Comparison of ENCODE assay signal across 11 cellular contexts in the genomic region with DNA sequence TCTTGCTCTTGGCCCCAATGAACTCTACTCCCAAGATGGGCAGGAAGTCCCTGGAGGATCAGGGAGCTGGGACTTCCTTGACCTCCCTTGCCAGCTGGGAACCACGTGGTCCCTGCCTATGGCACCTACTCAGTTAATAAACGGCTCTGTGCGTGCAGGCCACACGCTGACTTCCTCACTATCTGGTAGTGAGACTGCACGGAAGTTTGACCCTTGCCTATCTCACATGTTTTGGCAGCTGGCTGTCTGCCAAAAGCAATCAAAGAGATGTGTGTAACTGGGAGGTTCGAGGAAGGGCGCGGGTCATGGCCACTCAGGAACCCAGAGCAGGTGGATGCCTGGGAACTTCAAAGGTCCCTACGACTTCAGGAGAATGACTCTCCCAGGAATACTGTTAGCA. TPM values are rescaled to one million over a fixed set of nuclear protein-coding genes. Genes with fewer than 3 reads are reported as not detected.
DNase-seq lines count a peak whose midpoint lies in the region; ATAC-seq and TF ChIP-seq lines count a peak whose summit lies in the region.
"Had no signal": no experiment of that assay in that cellular context is flagged by ENCODE, and none has a peak within 500 bp of the region (broad histone marks: within the 10 kb centered on the region; RNA-seq: fewer than 3 reads in every experiment).

No MANE protein-coding gene starts in this region.

- in situ Hi-C loops in KBM-7 (cut with MboI; ENCODE audit: low pct_unique_long_range_greater_than_20kb, low sequenced_read_pairs) = no loop called here

- peaks cover 65% of the 10 kb centered on the region for H3K4me1 ChIP-seq in BLaER1

- peak overlapping the region; percentile 52; the same call in 1 of the 2 replicates for H3K27ac ChIP-seq in BLaER1

- peak overlapping the region; percentile 75 for H3K4me2 ChIP-seq in BLaER1

- peaks cover 60% of the 10 kb centered on the region for H4K20me1 ChIP-seq in BLaER1

- H3K4me3 ChIP-seq in BLaER1 (no peak overlapping the region), choroid plexus epithelial cell (ENCODE audit: low read depth, low read length) (no peak overlapping the region)

- H3K9ac ChIP-seq in BLaER1 = no peak overlapping the region; the same call in 1 of the 2 replicates

- ATAC-seq in GM21515 (IDR thresholded peaks at IDR 0.05; ENCODE audit: unreplicated experiment) (no peak), HG03460 (IDR thresholded peaks at IDR 0.05; ENCODE audit: unreplicated experiment) (no peak), HG03108 (IDR thresholded peaks at IDR 0.05; ENCODE audit: unreplicated experiment) (no peak), HG03378 (IDR thresholded peaks at IDR 0.05; ENCODE audit: unreplicated experiment) (no peak)
- ATAC-seq: activated T-cell treated with anti-CD3 and anti-CD28 coated beads, Interleukin-2, amount 50 U/mL, for 72 hours had no signal

- H3K9me3 ChIP-seq in BLaER1 = no peaks in the 10 kb centered on the region

- no peaks in the 10 kb centered on the region for H3K27me3 ChIP-seq in BLaER1

- DNase-seq in KBM-7 (peak; percentile 71), choroid plexus epithelial cell (ENCODE audit: low read depth) (peak; percentile 45), lung microvascular endothelial cell (ENCODE audit: low read depth in 2 of 2) (peak; percentile 83)
- DNase-seq: activated T-cell treated with anti-CD3 and anti-CD28 coated beads, Interleukin-2, amount 50 U/mL, for 72 hours; DMS79; NCI-H1092 treated with DMSO at 0.1 percent for 48 hours had no signal

- TF ChIP-seq CTCF in choroid plexus epithelial cell (conservative IDR thresholded peaks at IDR 0.05; ENCODE audit: low read depth, low read length) = no peak

- H3K36me3 ChIP-seq in BLaER1 = peaks cover 99% of the 10 kb centered on the region

RNA-seq across cellular contexts. Expression of gene RFLNA, which starts 57.9 kb away (rescaled TPM):
- 0.20 and 0.44 TPM in 2 replicates for total RNA-seq in lung microvascular endothelial cell
- total RNA-seq: activated T-cell treated with anti-CD3 and anti-CD28 coated beads, Interleukin-2, amount 50 U/mL, for 72 hours had no signal
